In genomic region chr11:85661972-85662664, GRCh38 we compare ENCODE assay signal across 8 cellular contexts. TPM values are rescaled to one million over a fixed set of nuclear protein-coding genes. Genes with fewer than 3 reads are reported as not detected.
A peak's percentile ranks its signal among the peaks of the same experiment; 100 is the strongest.
DNase-seq lines count a peak whose midpoint lies in the region; TF ChIP-seq lines count a peak whose summit lies in the region.

No MANE protein-coding gene starts in this region.

- in situ Hi-C loops in GM23248 (cut with MboI), result no loop called here

- H3K4me1 ChIP-seq in GM23248 (ENCODE audit: insufficient read depth), result peaks cover 43% of the 10 kb centered on the region

- WGBS in GM23248 (ENCODE audit: low coverage in 1 of 2, low lambda C conversion rate in 2 of 2, missing lambda C conversion rate in 2 of 2), 2 experiments, result 2 to 3% methylated on average over 4 of the region's 4 CpGs

- H3K36me3 ChIP-seq in GM23248 (ENCODE audit: low read depth), result peaks cover 43% of the 10 kb centered on the region
- H3K36me3 ChIP-seq in SK-N-MC (ENCODE audit: insufficient read depth, low read length), result peaks cover 70% of the 10 kb centered on the region

- H3K27me3 ChIP-seq in GM23248 (replicated peaks; ENCODE audit: insufficient read depth), result no peaks in the 10 kb centered on the region

- H3K4me2 ChIP-seq in GM23248 (ENCODE audit: unreplicated experiment), result peak overlapping the region; percentile 96

- H3K4me3 ChIP-seq in GM23248 (peak overlapping the region; percentile 87), SK-N-MC (peak overlapping the region; percentile 84), fibroblast of mammary gland (ENCODE audit: control insufficient read depth, low read depth, low read length) (peak overlapping the region; percentile 85), skeletal muscle cell (ENCODE audit: low read depth, low read length) (peak overlapping the region; percentile 91)

- H3K27ac ChIP-seq in GM23248 (peak overlapping the region; percentile 99), SK-N-MC (no peak overlapping the region)

- H3F3A ChIP-seq in GM23248 (ENCODE audit: insufficient read depth), result peaks cover 31% of the 10 kb centered on the region

- no peak overlapping the region for H2AFZ ChIP-seq in GM23248

- peaks cover 77% of the 10 kb centered on the region for H3K79me2 ChIP-seq in GM23248 (ENCODE audit: insufficient read depth)

- peak; percentile 60 for DNase-seq in GM23248
- no peak for DNase-seq in SK-N-MC (ENCODE audit: low read depth, low spot score)
- DNase-seq in fibroblast of mammary gland (ENCODE audit: low read depth), result peak; percentile 61
- no peak for DNase-seq in skeletal muscle cell (ENCODE audit: low read depth)
- no peak for DNase-seq in NCI-H510A (lab: John Stamatoyannopoulos, UW)
- DNase-seq in retina, result no peak
- DNase-seq in kidney glomerular epithelial cell (lab: John Stamatoyannopoulos, UW), result no peak
- no peak for DNase-seq in activated CD4-positive, alpha-beta T cell treated with anti-CD3 and anti-CD28 coated beads, Interleukin-2, amount 50 U/mL, for 4 hours

- H4K20me1 ChIP-seq in GM23248 (ENCODE audit: insufficient read depth), result peaks cover 16% of the 10 kb centered on the region; the same call in 1 of the 2 replicates

- H3K9me2 ChIP-seq in GM23248 (ENCODE audit: insufficient read depth), result no peaks in the 10 kb centered on the region

- no peak for TF ChIP-seq CTCF in fibroblast of mammary gland (conservative IDR thresholded peaks at IDR 0.05; ENCODE audit: control insufficient read depth, insufficient read depth, low read depth, low read length)

- H3K9me3 ChIP-seq in GM23248 (ENCODE audit: low read depth), result no peaks in the 10 kb centered on the region
- H3K9me3 ChIP-seq in SK-N-MC (ENCODE audit: low read depth, low read length), result no peaks in the 10 kb centered on the region

- peak overlapping the region; percentile 99 for H3K9ac ChIP-seq in GM23248
- peak overlapping the region; percentile 99 for H3K9ac ChIP-seq in SK-N-MC (ENCODE audit: insufficient read length)

RNA-seq across cellular contexts. Expression of gene CREBZF, which starts 2.8 kb away (rescaled TPM):
- 27.6 and 43.8 TPM in 2 replicates for total RNA-seq in GM23248 (2014; rRNA removed; shearing (Covaris generic))
- 10.8 and 15.0 TPM in 2 replicates for polyA plus RNA-seq in GM23248 (2016; fragmentation: Nextera tagmentation; extraction: Ambion mirVana)

RNA-seq across cellular contexts. Expression of gene TMEM126A, which starts 14.4 kb away (rescaled TPM):
- total RNA-seq in GM23248 (2014; rRNA removed; shearing (Covaris generic)), result 21.5 and 22.9 TPM in 2 replicates
- 64.0 and 69.8 TPM in 2 replicates for polyA plus RNA-seq in GM23248 (2016; fragmentation: Nextera tagmentation; extraction: Ambion mirVana)

RNA-seq across cellular contexts. Expression of gene CCDC89, which starts 23.9 kb away (rescaled TPM):
- total RNA-seq in GM23248 (2014; rRNA removed; shearing (Covaris generic)), result 2.8 and 4.4 TPM in 2 replicates
- 3.7 and 4.6 TPM in 2 replicates for polyA plus RNA-seq in GM23248 (2016; fragmentation: Nextera tagmentation; extraction: Ambion mirVana)

RNA-seq across cellular contexts. Expression of gene TMEM126B, which starts 33.7 kb away (rescaled TPM):
- 52.2 and 60.1 TPM in 2 replicates for total RNA-seq in GM23248 (2014; rRNA removed; shearing (Covaris generic))
- polyA plus RNA-seq in GM23248 (2016; fragmentation: Nextera tagmentation; extraction: Ambion mirVana), result 53.6 and 54.9 TPM in 2 replicates

RNA-seq across cellular contexts. Expression of gene DLG2, which starts 35.0 kb away (rescaled TPM):
- 1.7 and 9.0 TPM in 2 replicates for total RNA-seq in GM23248 (2014; rRNA removed; shearing (Covaris generic))
- 1.1 and 1.2 TPM in 2 replicates for polyA plus RNA-seq in GM23248 (2016; fragmentation: Nextera tagmentation; extraction: Ambion mirVana)

Comparison
In these comparisons a context has a peak if more than half of its experiments do, and no peak if none do; other contexts are left out.
1. DNase-seq: peak in GM23248 (single experiment) and fibroblast of mammary gland (single experiment); none in SK-N-MC (single experiment), skeletal muscle cell (single experiment), NCI-H510A (single experiment), retina (single experiment), kidney glomerular epithelial cell (single experiment) and activated CD4-positive, alpha-beta T cell treated with anti-CD3 and anti-CD28 coated beads, Interleukin-2, amount 50 U/mL, for 4 hours (0 of 2).
2. Peak in every context shown above with its lines, with median percentiles within 50 percentile points of each other: H3K4me3 ChIP-seq.